Comparison of ENCODE assay signal across 6 cellular contexts in genomic region chr9:69050936-69051335, GRCh38. TPM values are rescaled to one million over a fixed set of nuclear protein-coding genes. Genes with fewer than 3 reads are reported as not detected.
"Had no signal": no experiment of that assay in that cellular context is flagged by ENCODE, and none has a peak within 500 bp of the region (broad histone marks: within the 10 kb centered on the region; RNA-seq: fewer than 3 reads in every experiment).

No MANE protein-coding gene starts in this region.

RNA-seq across cellular contexts. Expression of gene PRKACG, which starts 37.0 kb away (rescaled TPM):
- total RNA-seq: HepG2, HT-29, HT1080, IMR-90, K562 had no signal
- polyA plus RNA-seq: HepG2, IgD-negative memory B cell, IMR-90, K562 had no signal
